In genomic region chr2:54597153-54597827, GRCh38 we compare ENCODE assay signal across 8 cellular contexts.
DNase-seq lines count a peak whose midpoint lies in the region; ATAC-seq and TF ChIP-seq lines count a peak whose summit lies in the region.

No MANE protein-coding gene starts in this region.

- H3K27me3 ChIP-seq in ascending aorta: no peaks in the 10 kb centered on the region
- H3K27me3 ChIP-seq in naive thymus-derived CD4-positive, alpha-beta T cell (ENCODE audit: control insufficient read depth in 2 of 2, insufficient read depth in 2 of 2, low read length in 2 of 2): no peaks in the 10 kb centered on the region
- no peaks in the 10 kb centered on the region for H3K27me3 ChIP-seq in aorta (ENCODE audit: control insufficient read depth in 1 of 2, insufficient read depth in 2 of 2, low read length in 1 of 2)

- POLR2A ChIA-PET in naive thymus-derived CD4-positive, alpha-beta T cell (lab: Charles Lee): interaction anchor here (0.5 to 13.0 kb wide), 12 partner anchors 8 to 797 kb away, joined by 3 to 223 read pairs (median 4); no protein-coding TSS in a partner anchor

- H3K9me3 ChIP-seq in ascending aorta: no peaks in the 10 kb centered on the region
- H3K9me3 ChIP-seq in naive thymus-derived CD4-positive, alpha-beta T cell (ENCODE audit: control insufficient read depth in 2 of 3, low read length in 3 of 3): no peaks in the 10 kb centered on the region
- H3K9me3 ChIP-seq in aorta (ENCODE audit: control insufficient read depth, low read length): no peaks in the 10 kb centered on the region

- BruUV-seq in Calu3 (replicated peaks; lab: Mats Ljungman, UMichigan): no TSS peak

- WGBS in aorta, 2 donors: 21 to 27% methylated on average over 5 of the region's 5 CpGs

- no peaks in the 10 kb centered on the region for H3K9me3 Mint-ChIP-seq in Calu3 (ENCODE audit: low read depth, unreplicated experiment)
- H3K9me3 Mint-ChIP-seq in naive thymus-derived CD4-positive, alpha-beta T cell: peaks cover 0 to 6% (median 0%) of the 10 kb centered on the region in 11 donors

- H3K27ac ChIP-seq in ascending aorta (peak overlapping the region; percentile 75 to 79), aorta (ENCODE audit: low read depth in 1 of 2, low read length in 2 of 2) (peak overlapping the region in 1 of 2 donors; percentile 13)
- H3K27ac ChIP-seq in naive thymus-derived CD4-positive, alpha-beta T cell (ENCODE audit: low read depth, low read length): peak overlapping the region; percentile 79

- DNase-seq in Calu3 (no peak), LNCaP clone FGC (ENCODE audit: low read depth) (peak; percentile 41), ascending aorta (ENCODE audit: low spot score in 2 of 2) (no peak), aorta (no peak)
- no peak for DNase-seq in naive thymus-derived CD4-positive, alpha-beta T cell
- DNase-seq in stimulated activated naive CD4-positive, alpha-beta T cell (lab: John Stamatoyannopoulos, UW): no peak

- H3K4me1 ChIP-seq in ascending aorta (peaks cover 25 to 54% of the 10 kb centered on the region in 2 donors), aorta (ENCODE audit: control insufficient read depth in 1 of 2, insufficient read depth in 2 of 2, low read length in 2 of 2) (peaks cover 13 to 15% of the 10 kb centered on the region in 2 donors)
- H3K4me1 ChIP-seq in naive thymus-derived CD4-positive, alpha-beta T cell (ENCODE audit: control insufficient read depth in 2 of 2, insufficient read depth in 2 of 2, low read length in 2 of 2): peaks cover 41 to 90% of the 10 kb centered on the region in 2 donors

- peaks cover 100% of the 10 kb centered on the region for H3K36me3 Mint-ChIP-seq in Calu3 (ENCODE audit: insufficient read depth, unreplicated experiment)
- H3K36me3 Mint-ChIP-seq in naive thymus-derived CD4-positive, alpha-beta T cell: peaks cover 7 to 57% (median 28%) of the 10 kb centered on the region in 5 donors

- CTCF ChIA-PET in Calu3 (lab: Charles Lee): interaction anchor here (0.6 kb wide), 3 partner anchors 15 to 984 kb away, joined by 3 to 4 read pairs (median 3); no protein-coding TSS in a partner anchor
- CTCF ChIA-PET in naive thymus-derived CD4-positive, alpha-beta T cell (lab: Charles Lee): interaction anchor here (0.5 to 5.0 kb wide), 7 partner anchors 11 to 94 kb away, joined by 3 to 28 read pairs (median 3); no protein-coding TSS in a partner anchor

- H3K27me3 Mint-ChIP-seq in Calu3 (ENCODE audit: unreplicated experiment): no peaks in the 10 kb centered on the region
- no peaks in the 10 kb centered on the region for H3K27me3 Mint-ChIP-seq in naive thymus-derived CD4-positive, alpha-beta T cell

- intact Hi-C loops in Calu3 (cut with micrococcal nuclease; ENCODE audit: unreplicated experiment) (no loop called here), ascending aorta (cut with DNase I) (no loop called here), aorta (cut with DNase I) (loop anchor here in 1 of 2 donors (10.0 kb wide), 1 partner anchor 132 kb away; no protein-coding TSS in a partner anchor)
- intact Hi-C loops in naive thymus-derived CD4-positive, alpha-beta T cell (cut with micrococcal nuclease): loop anchor here in 1 of 2 donors (2.0 kb wide), 1 partner anchor 36 kb away; no protein-coding TSS in a partner anchor

- peak overlapping the region; percentile 33 for H3K4me3 Mint-ChIP-seq in Calu3 (ENCODE audit: low read depth, unreplicated experiment)
- H3K4me3 Mint-ChIP-seq in naive thymus-derived CD4-positive, alpha-beta T cell: peak overlapping the region; percentile 79 to 93 (median 86)

- H3K27ac Mint-ChIP-seq in Calu3 (ENCODE audit: unreplicated experiment): peak overlapping the region; percentile 76
- H3K27ac Mint-ChIP-seq in naive thymus-derived CD4-positive, alpha-beta T cell: peak overlapping the region; percentile 86 to 98 (median 97)

- no peaks in the 10 kb centered on the region for H3K36me3 ChIP-seq in ascending aorta
- peaks cover 0 to 12% (median 0%) of the 10 kb centered on the region in 3 experiments for H3K36me3 ChIP-seq in naive thymus-derived CD4-positive, alpha-beta T cell (ENCODE audit: control insufficient read depth in 2 of 3, insufficient read depth in 3 of 3, low read length in 3 of 3)
- H3K36me3 ChIP-seq in aorta (ENCODE audit: control insufficient read depth in 1 of 2, insufficient read depth in 2 of 2, low read length in 1 of 2): no peaks in the 10 kb centered on the region

- no peak for TF ChIP-seq CTCF in Calu3 (IDR thresholded peaks at IDR 0.05; ENCODE audit: unreplicated experiment)
- TF ChIP-seq CTCF in LNCaP clone FGC (IDR thresholded peaks at IDR 0.05; ENCODE audit: control insufficient read depth, extremely low read depth, insufficient read depth): no peak
- no peak for TF ChIP-seq CTCF in ascending aorta (IDR thresholded peaks at IDR 0.05)

- H3K4me3 ChIP-seq in LNCaP clone FGC (ENCODE audit: low read depth, low read length): no peak overlapping the region
- H3K4me3 ChIP-seq in ascending aorta: no peak overlapping the region
- peak overlapping the region; percentile 16 for H3K4me3 ChIP-seq in naive thymus-derived CD4-positive, alpha-beta T cell (ENCODE audit: low read length)
- no peak overlapping the region for H3K4me3 ChIP-seq in aorta (ENCODE audit: low read length in 2 of 2)

- ATAC-seq in naive thymus-derived CD4-positive, alpha-beta T cell: peak; percentile 39
- no peak for ATAC-seq in GM21447 (IDR thresholded peaks at IDR 0.05; ENCODE audit: unreplicated experiment)
- ATAC-seq in HG02885 (IDR thresholded peaks at IDR 0.05; ENCODE audit: poor library complexity, unreplicated experiment): no peak
- ATAC-seq in aorta (ENCODE audit: low FRiP score): no peak

- H3K4me1 Mint-ChIP-seq in Calu3 (ENCODE audit: low read depth, unreplicated experiment): peaks cover 77% of the 10 kb centered on the region
- peaks cover 59 to 100% (median 97%) of the 10 kb centered on the region in 7 donors for H3K4me1 Mint-ChIP-seq in naive thymus-derived CD4-positive, alpha-beta T cell
